In genomic region chr5:156991714-156992113, GRCh38 we compare ENCODE assay signal across 1 cellular context.
TF ChIP-seq lines count a peak whose summit lies in the region.

No MANE protein-coding gene starts in this region.

TF ChIP-seq in GM23338, 12 proteins besides CTCF, POLR2A, EP300 and RAD21 (continued from another document):
- no peak for TF ChIP-seq ZNF462 (CRISPR knock-in tag; IDR thresholded peaks at IDR 0.05)
